In the genomic region with DNA sequence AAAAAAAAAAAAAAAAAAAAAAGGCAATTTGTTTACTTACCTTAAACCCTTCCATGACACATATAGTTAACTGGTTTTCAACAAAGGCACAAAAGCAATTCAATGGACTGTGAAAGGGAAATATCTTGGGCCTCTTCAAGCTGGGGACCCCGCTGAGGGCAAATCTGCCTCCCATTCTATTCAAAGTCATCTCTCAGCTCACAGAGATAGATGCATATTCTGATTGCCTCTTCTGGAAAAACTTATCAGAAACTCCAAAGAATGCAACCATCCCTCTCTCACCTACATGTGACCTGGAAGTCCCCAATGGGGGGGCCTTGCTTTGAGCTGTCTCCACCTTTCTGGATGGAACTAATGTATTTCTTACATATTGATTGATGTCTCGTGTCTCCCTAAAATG, we compare ENCODE assay signal across 16 cellular contexts. TPM values are rescaled to one million over a fixed set of nuclear protein-coding genes. Genes with fewer than 3 reads are reported as not detected.
A peak's percentile ranks its signal among the peaks of the same experiment; 100 is the strongest.
DNase-seq lines count a peak whose midpoint lies in the region; ATAC-seq and TF ChIP-seq lines count a peak whose summit lies in the region.
"Had no signal": no experiment of that assay in that cellular context is flagged by ENCODE, and none has a peak within 500 bp of the region (broad histone marks: within the 10 kb centered on the region; RNA-seq: fewer than 3 reads in every experiment).

No MANE protein-coding gene starts in this region.

- TF ChIP-seq POLR2A in erythroblast (IDR thresholded peaks at IDR 0.05; ENCODE audit: low read length): no peak

- no peak overlapping the region for H4K5ac ChIP-seq in mesendoderm (ENCODE audit: low read length)

- WGBS in mesendoderm (ENCODE audit: extremely low coverage, insufficient coverage, low lambda C conversion rate): no CpG with 5 or more reads among the region's 2 CpGs

- no peaks in the 10 kb centered on the region for H3K9me3 Mint-ChIP-seq in WTC11
- H3K9me3 Mint-ChIP-seq: CD4-positive, alpha-beta memory T cell; HFFc6 had no signal

- no peak overlapping the region for H3K4me2 ChIP-seq in mesendoderm (ENCODE audit: low read length)

- H3K18ac ChIP-seq in mesendoderm (ENCODE audit: low read length): peak overlapping the region; percentile 60

- no peak overlapping the region for H3K4ac ChIP-seq in mesendoderm (ENCODE audit: low read depth, low read length)

- no peak for TF ChIP-seq CTCF in HEK293 (tag by site-specific recombination; IDR thresholded peaks at IDR 0.05)
- TF ChIP-seq CTCF in WTC11 (IDR thresholded peaks at IDR 0.05): no peak

- H3K79me1 ChIP-seq in mesendoderm (ENCODE audit: low read length): peaks cover 1% of the 10 kb centered on the region

- ATAC-seq in WTC11: no peak

- H3K4me3 Mint-ChIP-seq in WTC11: no peak overlapping the region
- H3K4me3 Mint-ChIP-seq: CD4-positive, alpha-beta memory T cell; HFFc6 had no signal

- H4K8ac ChIP-seq in mesendoderm (ENCODE audit: low read depth, low read length): no peak overlapping the region

- H3K36me3 ChIP-seq in HEK293 (ENCODE audit: control insufficient read depth in 2 of 2, insufficient read depth in 1 of 2, low read length in 2 of 2): peaks cover 73 to 92% of the 10 kb centered on the region in 2 experiments
- H3K36me3 ChIP-seq in mesendoderm (ENCODE audit: control insufficient read depth, insufficient read depth, low read length): peaks cover 4% of the 10 kb centered on the region
- peaks cover 43% of the 10 kb centered on the region for H3K36me3 ChIP-seq in effector memory CD4-positive, alpha-beta T cell (ENCODE audit: control insufficient read depth, insufficient read depth, low read length)

- no peak overlapping the region for H2BK5ac ChIP-seq in mesendoderm (ENCODE audit: low read length)

- H3K9me3 ChIP-seq in HEK293 (ENCODE audit: control insufficient read depth, insufficient read depth, low read depth, low read length): no peaks in the 10 kb centered on the region
- no peaks in the 10 kb centered on the region for H3K9me3 ChIP-seq in effector memory CD4-positive, alpha-beta T cell (ENCODE audit: control insufficient read depth, low read length)

- peak overlapping the region; percentile 62 for H3K56ac ChIP-seq in mesendoderm (ENCODE audit: low read length)

- CTCF ChIA-PET in HEK293 (lab: Yijun Ruan, JAX): interaction anchor here (1.1 to 1.4 kb wide), 2 partner anchors 82 to 96 kb away, joined by 3 read pairs; no protein-coding TSS in a partner anchor
- CTCF ChIA-PET in WTC11 (lab: Charles Lee): no interaction called here
- CTCF ChIA-PET in HEK293T (lab: Yijun Ruan, JAX): no interaction called here

- H3K23ac ChIP-seq in mesendoderm (ENCODE audit: low read length): no peak overlapping the region

- H3K36me3 Mint-ChIP-seq in WTC11: peaks cover 57% of the 10 kb centered on the region

- peak overlapping the region; percentile 82; the same call in 1 of the 2 replicates for H3K27ac Mint-ChIP-seq in WTC11
- H3K27ac Mint-ChIP-seq: HFFc6 had no signal

- H3K4me3 ChIP-seq in HEK293 (ENCODE audit: low read depth, low read length) (no peak overlapping the region), mesendoderm (ENCODE audit: low read length) (no peak overlapping the region)
- H3K4me3 ChIP-seq in effector memory CD4-positive, alpha-beta T cell (ENCODE audit: insufficient read depth, low read depth, low read length, poor library complexity, severe bottlenecking): no peak overlapping the region
- H3K4me3 ChIP-seq: GM23248 had no signal

- H3K9ac ChIP-seq in mesendoderm (ENCODE audit: low read length): no peak overlapping the region
- H3K9ac ChIP-seq: GM23248 had no signal

- no peaks in the 10 kb centered on the region for H3K27me3 ChIP-seq in mesendoderm (ENCODE audit: insufficient read depth, low read length, poor library complexity)
- H3K27me3 ChIP-seq in effector memory CD4-positive, alpha-beta T cell (replicated peaks; ENCODE audit: control insufficient read depth, insufficient read depth, low read length, poor library complexity, severe bottlenecking): no peaks in the 10 kb centered on the region

- H2AK5ac ChIP-seq in mesendoderm (ENCODE audit: low read length): no peak overlapping the region

- no peaks in the 10 kb centered on the region for H3K27me3 Mint-ChIP-seq in WTC11 (ENCODE audit: low read depth)
- H3K27me3 Mint-ChIP-seq: CD4-positive, alpha-beta memory T cell had no signal

- H3K79me2 ChIP-seq in mesendoderm (ENCODE audit: control insufficient read depth, insufficient read depth, low read length): no peaks in the 10 kb centered on the region

- no peak overlapping the region for H2BK120ac ChIP-seq in mesendoderm (ENCODE audit: low read depth, low read length)

- DNase-seq in WTC11 (ENCODE audit: low spot score) (no peak), mesendoderm (peak; percentile 95), HEK293T (ENCODE audit: extremely low spot score) (no peak), erythroblast (lab: John Stamatoyannopoulos, UW) (no peak)
- DNase-seq in effector memory CD4-positive, alpha-beta T cell: no peak
- DNase-seq: C1 segment of cervical spinal cord; Calu3; CD4-positive, alpha-beta memory T cell; COR-L47; DMS53; DND-41; GM23248; H7; HCEC 1CT; HFFc6 had no signal

- H3K4me1 ChIP-seq in HEK293 (ENCODE audit: control insufficient read depth, insufficient read depth, low read length) (no peaks in the 10 kb centered on the region), mesendoderm (ENCODE audit: control insufficient read depth, low read depth, low read length) (peaks cover 10% of the 10 kb centered on the region)
- H3K4me1 ChIP-seq in effector memory CD4-positive, alpha-beta T cell (ENCODE audit: control insufficient read depth, insufficient read depth, low read length, poor library complexity, severe bottlenecking): no peaks in the 10 kb centered on the region

- H2BK15ac ChIP-seq in mesendoderm (replicated peaks; ENCODE audit: low read depth): no peak overlapping the region

- POLR2A ChIA-PET in HEK293 (lab: Yijun Ruan, JAX): interaction anchor here (0.6 to 1.4 kb wide), 2 partner anchors 12 to 71 kb away, joined by 5 to 7 read pairs; a partner anchor contains a TSS
- POLR2A ChIA-PET in WTC11 (lab: Charles Lee): no interaction called here
- POLR2A ChIA-PET in HEK293T (lab: Yijun Ruan, JAX): interaction anchor here (1.3 kb wide), 1 partner anchor 12 kb away, joined by 4 read pairs; a partner anchor contains a TSS

- H3K4me1 Mint-ChIP-seq in WTC11: peaks cover 14% of the 10 kb centered on the region

- H3K27ac ChIP-seq in HEK293 (ENCODE audit: extremely low read depth, low read depth, low read length): no peak overlapping the region
- peak overlapping the region; percentile 77 for H3K27ac ChIP-seq in mesendoderm (ENCODE audit: low read depth, low read length)
- H3K27ac ChIP-seq in effector memory CD4-positive, alpha-beta T cell (ENCODE audit: insufficient read depth, low read length, poor library complexity, severe bottlenecking): no peak overlapping the region
- H3K27ac ChIP-seq: GM23248 had no signal

TF ChIP-seq in HEK293, 187 proteins besides CTCF, POLR2A, EP300 and RAD21:
- TF ChIP-seq, protein P1, sequence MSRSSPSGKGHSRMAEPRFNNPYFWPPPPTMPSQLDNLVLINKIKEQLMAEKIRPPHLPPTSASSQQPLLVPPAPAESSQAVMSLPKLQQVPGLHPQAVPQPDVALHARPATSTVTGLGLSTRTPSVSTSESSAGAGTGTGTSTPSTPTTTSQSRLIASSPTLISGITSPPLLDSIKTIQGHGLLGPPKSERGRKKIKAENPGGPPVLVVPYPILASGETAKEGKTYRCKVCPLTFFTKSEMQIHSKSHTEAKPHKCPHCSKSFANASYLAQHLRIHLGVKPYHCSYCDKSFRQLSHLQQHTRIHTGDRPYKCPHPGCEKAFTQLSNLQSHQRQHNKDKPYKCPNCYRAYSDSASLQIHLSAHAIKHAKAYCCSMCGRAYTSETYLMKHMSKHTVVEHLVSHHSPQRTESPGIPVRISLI (tag by site-specific recombination; IDR thresholded peaks at IDR 0.05): 0 out of 2 replicates have a peak, but pooled peaks have one; percentile 5
- TF ChIP-seq ZNF350 (tag by site-specific recombination; IDR thresholded peaks at IDR 0.05): no peak

TF ChIP-seq in WTC11, 78 proteins besides CTCF, POLR2A, EP300 and RAD21 (continues in another document):
- TF ChIP-seq NR3C1 (CRISPR knock-in tag; conservative IDR thresholded peaks at IDR 0.05; ENCODE audit: low read depth): no peak
- no peak for TF ChIP-seq KAT7 (CRISPR knock-in tag; IDR thresholded peaks at IDR 0.05; ENCODE audit: borderline replicate concordance)
- TF ChIP-seq MXD4 (CRISPR knock-in tag; IDR thresholded peaks at IDR 0.05; ENCODE audit: borderline replicate concordance): no peak
- no peak for TF ChIP-seq IRF2 (CRISPR knock-in tag; IDR thresholded peaks at IDR 0.05; ENCODE audit: borderline replicate concordance, low read depth)
- no peak for TF ChIP-seq ZNF317 (CRISPR knock-in tag; IDR thresholded peaks at IDR 0.05; ENCODE audit: borderline replicate concordance, low read depth)

TF ChIP-seq in HEK293T, 16 proteins besides CTCF, POLR2A, EP300 and RAD21:
- TF ChIP-seq ARNT (IDR thresholded peaks at IDR 0.05) (no peak), L3MBTL2 (conservative IDR thresholded peaks at IDR 0.05) (no peak), SUZ12 (IDR thresholded peaks at IDR 0.05) (no peak), FOXM1 (IDR thresholded peaks at IDR 0.05; ENCODE audit: borderline replicate concordance) (no peak), CTBP1 (IDR thresholded peaks at IDR 0.05; ENCODE audit: borderline replicate concordance) (no peak), LEF1 (IDR thresholded peaks at IDR 0.05; ENCODE audit: borderline replicate concordance) (no peak), ZNF384 (IDR thresholded peaks at IDR 0.05) (no peak), ELF4 (IDR thresholded peaks at IDR 0.05) (no peak)
- TF ChIP-seq, protein P2, sequence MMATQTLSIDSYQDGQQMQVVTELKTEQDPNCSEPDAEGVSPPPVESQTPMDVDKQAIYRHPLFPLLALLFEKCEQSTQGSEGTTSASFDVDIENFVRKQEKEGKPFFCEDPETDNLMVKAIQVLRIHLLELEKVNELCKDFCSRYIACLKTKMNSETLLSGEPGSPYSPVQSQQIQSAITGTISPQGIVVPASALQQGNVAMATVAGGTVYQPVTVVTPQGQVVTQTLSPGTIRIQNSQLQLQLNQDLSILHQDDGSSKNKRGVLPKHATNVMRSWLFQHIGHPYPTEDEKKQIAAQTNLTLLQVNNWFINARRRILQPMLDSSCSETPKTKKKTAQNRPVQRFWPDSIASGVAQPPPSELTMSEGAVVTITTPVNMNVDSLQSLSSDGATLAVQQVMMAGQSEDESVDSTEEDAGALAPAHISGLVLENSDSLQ (IDR thresholded peaks at IDR 0.05): no peak
TF ChIP-seq in HEK293T: peak in this region for 0.

RNA-seq across cellular contexts. Expression of a gene that starts 12.1 kb away (rescaled TPM):
- 4.2 to 6.3 TPM (median 6.1 TPM) in 3 replicates for total RNA-seq in WTC11 (2021)
- polyA plus RNA-seq in mesendoderm (2013, experiment 1 of 2): 2.8 TPM
- polyA plus RNA-seq in mesendoderm (2013, experiment 2 of 2): 3.4 TPM

RNA-seq across cellular contexts. Expression of a gene that starts 31.6 kb away (rescaled TPM):
- 69.1 to 75.6 TPM (median 72.0 TPM) in 3 replicates for total RNA-seq in WTC11 (2021)
- polyA plus RNA-seq in mesendoderm (2013, experiment 1 of 2): 37.8 TPM
- polyA plus RNA-seq in mesendoderm (2013, experiment 2 of 2): 38.3 TPM
